8 cellular contexts compared by ENCODE assay signal in the genomic region with DNA sequence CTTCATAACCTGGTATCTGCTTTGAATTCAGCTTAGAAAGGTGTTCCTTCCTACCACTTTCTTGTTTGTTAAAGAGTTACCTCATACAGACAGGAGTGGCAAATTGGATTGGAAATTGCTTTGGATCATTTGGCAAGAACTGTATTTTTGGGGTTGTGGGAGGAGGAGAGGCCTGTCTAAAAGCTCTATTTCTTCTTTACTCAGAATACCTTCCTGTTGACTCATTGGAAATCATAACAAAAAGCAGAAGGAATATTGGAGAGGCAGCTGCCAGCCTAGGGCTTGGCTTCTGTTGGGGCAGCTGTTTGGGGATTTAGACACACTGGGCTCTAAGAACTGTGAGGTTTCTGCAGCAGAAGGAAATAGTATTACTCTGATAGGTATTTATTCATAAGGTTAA. TPM values are rescaled to one million over a fixed set of nuclear protein-coding genes. Genes with fewer than 3 reads are reported as not detected.
DNase-seq lines count a peak whose midpoint lies in the region; ATAC-seq and TF ChIP-seq lines count a peak whose summit lies in the region.

No MANE protein-coding gene starts in this region.

- no peaks in the 10 kb centered on the region for H3K9me2 ChIP-seq in Karpas-422 (replicated peaks; ENCODE audit: insufficient read depth, low read length)
- no peaks in the 10 kb centered on the region for H3K9me2 ChIP-seq in MM.1S (replicated peaks; ENCODE audit: insufficient read depth, low read length)

- H3K36me3 ChIP-seq in Karpas-422 (ENCODE audit: insufficient read depth, low read length) (no peaks in the 10 kb centered on the region), MM.1S (replicated peaks; ENCODE audit: insufficient read depth, low read length) (no peaks in the 10 kb centered on the region; the same call in 1 of the 2 replicates)

- DNase-seq in CD14-positive monocyte (ENCODE audit: low spot score) (peak; percentile 73), Karpas-422 (no peak), glomerular endothelial cell (ENCODE audit: extremely low read depth, low read depth, low spot score) (peak; percentile 61), skeletal muscle cell (ENCODE audit: low read depth) (peak; percentile 73), occipital lobe (lab: John Stamatoyannopoulos, UW) (no peak), MM.1S (no peak)
- no peak for DNase-seq in activated CD4-positive, alpha-beta memory T cell treated with anti-CD3 and anti-CD28 coated beads for 36 hours

- peaks cover 11% of the 10 kb centered on the region for H3F3A ChIP-seq in MM.1S (ENCODE audit: insufficient read depth, low read length)

- H3K9me3 Mint-ChIP-seq in CD14-positive monocyte: peaks cover 0 to 2% (median 0%) of the 10 kb centered on the region in 7 donors
- H3K9me3 Mint-ChIP-seq in activated CD4-positive, alpha-beta memory T cell treated with anti-CD3 and anti-CD28 coated beads for 36 hours: no peaks in the 10 kb centered on the region

- TF ChIP-seq CTCF in CD14-positive monocyte (IDR thresholded peaks at IDR 0.05) (no peak), MM.1S (IDR thresholded peaks at IDR 0.05; ENCODE audit: low read length) (no peak)

- H3K27me3 ChIP-seq in Karpas-422 (ENCODE audit: low read length): no peaks in the 10 kb centered on the region
- no peaks in the 10 kb centered on the region for H3K27me3 ChIP-seq in MM.1S (replicated peaks; ENCODE audit: insufficient read depth, low read length)

- CTCF ChIA-PET in activated CD4-positive, alpha-beta memory T cell treated with anti-CD3 and anti-CD28 coated beads for 36 hours (lab: Charles Lee): interaction anchor here (0.7 to 3.6 kb wide), 4 partner anchors 14 to 82 kb away, joined by 3 to 12 read pairs (median 5); a partner anchor contains a TSS

- no peak overlapping the region for H2AFZ ChIP-seq in Karpas-422 (ENCODE audit: low read length)
- no peak overlapping the region for H2AFZ ChIP-seq in MM.1S (ENCODE audit: low read length)

- no peak for ATAC-seq in HG03469 (IDR thresholded peaks at IDR 0.05; ENCODE audit: unreplicated experiment)

- H3K4me2 ChIP-seq in Karpas-422 (ENCODE audit: low read depth, low read length, poor library complexity, severe bottlenecking) (no peak overlapping the region), MM.1S (ENCODE audit: low read depth, low read length) (no peak overlapping the region)

- H3K27ac ChIP-seq in Karpas-422 (ENCODE audit: low read length) (peak overlapping the region; percentile 83; the same call in 1 of the 2 replicates), MM.1S (ENCODE audit: low read length) (no peak overlapping the region)

- no peaks in the 10 kb centered on the region for H3K9me3 ChIP-seq in Karpas-422 (ENCODE audit: low read length)
- no peaks in the 10 kb centered on the region for H3K9me3 ChIP-seq in MM.1S (replicated peaks; ENCODE audit: insufficient read depth, low read length)

- no peak overlapping the region for H3K4me3 ChIP-seq in Karpas-422 (ENCODE audit: low read length)
- H3K4me3 ChIP-seq in skeletal muscle cell (ENCODE audit: low read depth, low read length): no peak overlapping the region
- no peak overlapping the region for H3K4me3 ChIP-seq in MM.1S (ENCODE audit: low read length)

- no peaks in the 10 kb centered on the region for H3K27me3 Mint-ChIP-seq in CD14-positive monocyte (ENCODE audit: low read depth in 3 of 3)
- no peaks in the 10 kb centered on the region for H3K27me3 Mint-ChIP-seq in activated CD4-positive, alpha-beta memory T cell treated with anti-CD3 and anti-CD28 coated beads for 36 hours

- H3K4me1 ChIP-seq in Karpas-422 (ENCODE audit: low read length) (peaks cover 34% of the 10 kb centered on the region), MM.1S (ENCODE audit: low read length) (peaks cover 23% of the 10 kb centered on the region)

- peak overlapping the region; percentile 99 to 100 (median 99) for H3K27ac Mint-ChIP-seq in CD14-positive monocyte
- H3K27ac Mint-ChIP-seq in activated CD4-positive, alpha-beta memory T cell treated with anti-CD3 and anti-CD28 coated beads for 36 hours: peak overlapping the region; percentile 91

- H3K79me2 ChIP-seq in Karpas-422 (ENCODE audit: low read length): peaks cover 95% of the 10 kb centered on the region
- peaks cover 97% of the 10 kb centered on the region for H3K79me2 ChIP-seq in MM.1S (ENCODE audit: low read length)

- peak overlapping the region; percentile 32 to 82 for H3K4me3 Mint-ChIP-seq in CD14-positive monocyte
- H3K4me3 Mint-ChIP-seq in activated CD4-positive, alpha-beta memory T cell treated with anti-CD3 and anti-CD28 coated beads for 36 hours: no peak overlapping the region

- H3K36me3 Mint-ChIP-seq in CD14-positive monocyte: peaks cover 24 to 43% of the 10 kb centered on the region in 2 donors
- peaks cover 4% of the 10 kb centered on the region for H3K36me3 Mint-ChIP-seq in activated CD4-positive, alpha-beta memory T cell treated with anti-CD3 and anti-CD28 coated beads for 36 hours

- intact Hi-C loops in CD14-positive monocyte (cut with micrococcal nuclease): loop anchor here in 1 of 2 donors (2.0 to 10.0 kb wide), 2 partner anchors 13 to 173 kb away; a partner anchor contains a TSS
- intact Hi-C loops in activated CD4-positive, alpha-beta memory T cell treated with anti-CD3 and anti-CD28 coated beads for 36 hours (cut with micrococcal nuclease): loop anchor here (5.0 to 10.0 kb wide), 3 partner anchors 135 to 507 kb away; a partner anchor contains a TSS

- H3K9ac ChIP-seq in Karpas-422 (ENCODE audit: low read length) (no peak overlapping the region), MM.1S (ENCODE audit: low read length) (no peak overlapping the region)

- POLR2A ChIA-PET in activated CD4-positive, alpha-beta memory T cell treated with anti-CD3 and anti-CD28 coated beads for 36 hours (lab: Charles Lee): interaction anchor here (0.6 to 4.1 kb wide), 5 partner anchors 11 to 348 kb away, joined by 3 to 28 read pairs (median 4); a partner anchor contains a TSS

- peaks cover 79% of the 10 kb centered on the region for H3K4me1 Mint-ChIP-seq in CD14-positive monocyte
- peaks cover 70% of the 10 kb centered on the region for H3K4me1 Mint-ChIP-seq in activated CD4-positive, alpha-beta memory T cell treated with anti-CD3 and anti-CD28 coated beads for 36 hours (ENCODE audit: low read depth)

- H4K20me1 ChIP-seq in Karpas-422 (ENCODE audit: insufficient read depth, low read depth, low read length) (no peaks in the 10 kb centered on the region), MM.1S (ENCODE audit: insufficient read depth, low read length) (no peaks in the 10 kb centered on the region)

RNA-seq across cellular contexts. Expression of a gene that starts 14.2 kb away (rescaled TPM):
- polyA plus RNA-seq in CD14-positive monocyte: 100 to 1,000 TPM; 207 to 276 TPM
- total RNA-seq in Karpas-422 (2014; rRNA removed; shearing (Covaris generic); ENCODE audit: low replicate concordance): 122 and 145 TPM in 2 replicates
- 100 to 1,000 TPM; 186 to 207 TPM for total RNA-seq in activated CD4-positive, alpha-beta memory T cell treated with anti-CD3 and anti-CD28 coated beads for 36 hours
- total RNA-seq in glomerular endothelial cell (292 and 350 TPM in 2 replicates), occipital lobe (41.0 TPM)

RNA-seq across cellular contexts. Expression of a gene that starts 50.1 kb away (rescaled TPM):
- polyA plus RNA-seq in CD14-positive monocyte: under 1 TPM in 1 of 2 donors, not detected in 1; 0.12 TPM
- 0.34 and 0.79 TPM in 2 replicates for total RNA-seq in Karpas-422 (2014; rRNA removed; shearing (Covaris generic); ENCODE audit: low replicate concordance)
- total RNA-seq in activated CD4-positive, alpha-beta memory T cell treated with anti-CD3 and anti-CD28 coated beads for 36 hours: 1 to 10 TPM in 1 of 2 experiments, under 1 TPM in 1; 0.68 to 1.1 TPM
- 1.3 and 1.6 TPM in 2 replicates for total RNA-seq in glomerular endothelial cell
- 6.1 TPM for total RNA-seq in occipital lobe

Comparison
In these comparisons a context has a peak if more than half of its experiments do, and no peak if none do; other contexts are left out.
1. DNase-seq: peak in CD14-positive monocyte (single experiment), glomerular endothelial cell (single experiment) and skeletal muscle cell (single experiment); none in Karpas-422 (single experiment), activated CD4-positive, alpha-beta memory T cell treated with anti-CD3 and anti-CD28 coated beads for 36 hours (single experiment), occipital lobe (single experiment) and MM.1S (single experiment).